Comparison of ENCODE assay signal across 34 cellular contexts in genomic region chr17:33204701-33205100, GRCh38.
"Had no signal": no experiment of that assay in that cellular context is flagged by ENCODE, and none has a peak within 500 bp of the region (broad histone marks: within the 10 kb centered on the region; RNA-seq: fewer than 3 reads in every experiment).

No MANE protein-coding gene starts in this region.

- H3K36me3 ChIP-seq: MG63 had no signal

- H3K9me3 ChIP-seq: MG63 had no signal

- DNase-seq: Karpas-422, Kasumi-1, MG63, MM.1S, MV-4-11, NCI-H1048, NCI-H1092, NCI-H1092 treated with DMSO at 0.1 percent for 48 hours, NCI-H1105, NCI-H1105 treated with DMSO at 0.1 percent for 48 hours, NCI-H1417, NCI-H1417 treated with DMSO at 0.1 percent for 48 hours, NCI-H1436, NCI-H1436 treated with DMSO at 0.1 percent for 48 hours, NCI-H146, NCI-H1694, NCI-H1694 treated with DMSO at 0.1 percent for 48 hours, NCI-H187, NCI-H187 treated with DMSO at 0.1 percent for 48 hours, NCI-H1930, NCI-H2029, NCI-H2029 treated with DMSO at 0.1 percent for 48 hours, NCI-H2081, NCI-H2081 treated with DMSO at 0.1 percent for 48 hours, NCI-H2107, NCI-H2171, NCI-H2171 treated with DMSO at 0.1 percent for 48 hours, NCI-H2227 treated with DMSO at 0.1 percent for 48 hours, NCI-H226, NCI-H345, NCI-H446, NCI-H446 treated with DMSO at 0.1 percent for 48 hours, NCI-H510A, NCI-H510A treated with DMSO at 0.1 percent for 48 hours had no signal

- H3K4me3 ChIP-seq: MG63 had no signal
